In the genomic region with DNA sequence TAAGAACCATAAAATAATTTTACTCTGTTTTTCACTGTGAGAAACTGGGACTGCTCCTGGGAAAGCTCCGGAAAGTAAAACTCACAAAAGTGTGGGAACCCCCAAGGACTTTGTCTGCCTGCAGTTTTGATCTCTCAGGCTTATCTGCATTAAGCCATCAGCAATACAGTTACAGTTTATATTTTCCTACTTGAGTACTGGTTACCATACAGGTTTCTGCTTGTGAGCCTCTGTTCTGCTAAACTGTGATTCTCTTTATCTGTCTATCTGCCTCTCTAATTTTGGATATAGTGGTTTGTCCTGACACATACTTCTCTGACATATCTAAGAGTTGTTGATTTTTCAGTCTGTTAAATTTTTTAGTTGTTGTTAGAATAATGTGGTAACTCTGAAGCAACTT, we compare ENCODE assay signal across 29 cellular contexts. TPM values are rescaled to one million over a fixed set of nuclear protein-coding genes. Genes with fewer than 3 reads are reported as not detected.
"Had no signal": no experiment of that assay in that cellular context is flagged by ENCODE, and none has a peak within 500 bp of the region (broad histone marks: within the 10 kb centered on the region; RNA-seq: fewer than 3 reads in every experiment).

No MANE protein-coding gene starts in this region.

- H3K4me1 Mint-ChIP-seq: activated CD4-positive, alpha-beta memory T cell treated with anti-CD3 and anti-CD28 coated beads, Interleukin-2, amount 10 ng/mL, durations not matched to agents 7 days and 5 days; activated CD4-positive, alpha-beta T cell treated with anti-CD3 and anti-CD28 coated beads, Interleukin-2, amount 10 ng/mL, durations not matched to agents 7 days and 5 days; activated T-helper 17 cell treated with anti-CD3 and anti-CD28 coated beads, Interleukin-2, amount 50 U/mL, for 72 hours had no signal

- H3K27ac Mint-ChIP-seq: activated CD4-positive, alpha-beta memory T cell treated with anti-CD3 and anti-CD28 coated beads, Interleukin-2, amount 10 ng/mL, durations not matched to agents 7 days and 5 days; activated CD4-positive, alpha-beta T cell treated with anti-CD3 and anti-CD28 coated beads, Interleukin-2, amount 10 ng/mL, durations not matched to agents 7 days and 5 days; activated naive CD8-positive, alpha-beta T cell; activated T-cell treated with anti-CD3 and anti-CD28 coated beads, Interleukin-2, amount 50 U/mL, for 24 hours; activated T-helper 17 cell treated with anti-CD3 and anti-CD28 coated beads, Interleukin-2, amount 50 U/mL, for 72 hours; effector memory CD8-positive, alpha-beta T cell had no signal

- H3K36me3 ChIP-seq: brain microvascular endothelial cell, esophagus muscularis mucosa, gastroesophageal sphincter, heart right ventricle had no signal

- H3K4me1 ChIP-seq: esophagus muscularis mucosa, foreskin keratinocyte, gastroesophageal sphincter, heart right ventricle had no signal

- H3K4me3 ChIP-seq: esophagus muscularis mucosa, gastroesophageal sphincter, heart right ventricle had no signal

- DNase-seq: activated CD4-positive, alpha-beta memory T cell treated with anti-CD3 and anti-CD28 coated beads, Interleukin-2, amount 10 ng/mL, durations not matched to agents 7 days and 5 days; activated CD4-positive, alpha-beta T cell treated with anti-CD3 and anti-CD28 coated beads for 1 hour; activated CD4-positive, alpha-beta T cell treated with anti-CD3 and anti-CD28 coated beads for 4 hours; activated CD4-positive, alpha-beta T cell treated with anti-CD3 and anti-CD28 coated beads, Interleukin-2, amount 10 ng/mL, durations not matched to agents 7 days and 5 days; activated CD4-positive, alpha-beta T cell treated with anti-CD3 and anti-CD28 coated beads, Interleukin-2, amount 50 U/mL, for 4 hours; activated CD8-positive, alpha-beta memory T cell treated with anti-CD3 and anti-CD28 coated beads, Interleukin-2, amount 50 U/mL, for 48 hours; activated effector memory CD4-positive, alpha-beta T cell treated with Interleukin-2 at 50 U/mL for 16 hours; activated gamma-delta T cell treated with Interleukin-2 at 50 U/mL for 16 hours; activated naive CD4-positive, alpha-beta T cell treated with anti-CD3 and anti-CD28 coated beads, Interleukin-2, amount 50 U/mL, for 16 hours; activated naive CD4-positive, alpha-beta T cell treated with Interleukin-2 at 50 U/mL for 16 hours; activated T-cell treated with anti-CD3 and anti-CD28 coated beads for 4 hours; activated T-cell treated with anti-CD3 and anti-CD28 coated beads, Interleukin-2, amount 50 U/mL, for 24 hours; amniotic stem cell; anterior cingulate cortex; brain microvascular endothelial cell; caudate nucleus; cortex of kidney; dermis blood vessel endothelial cell; effector CD4-positive, alpha-beta T cell; effector memory CD8-positive, alpha-beta T cell; erythroblast; foreskin keratinocyte; heart right ventricle; T-helper 2 cell had no signal

- H3K9me3 Mint-ChIP-seq: activated CD4-positive, alpha-beta memory T cell treated with anti-CD3 and anti-CD28 coated beads, Interleukin-2, amount 10 ng/mL, durations not matched to agents 7 days and 5 days; activated CD4-positive, alpha-beta T cell treated with anti-CD3 and anti-CD28 coated beads, Interleukin-2, amount 10 ng/mL, durations not matched to agents 7 days and 5 days had no signal

- H3K27me3 ChIP-seq: brain microvascular endothelial cell, esophagus muscularis mucosa, foreskin keratinocyte, gastroesophageal sphincter, heart right ventricle had no signal

- H3K4me3 Mint-ChIP-seq: activated CD4-positive, alpha-beta memory T cell treated with anti-CD3 and anti-CD28 coated beads, Interleukin-2, amount 10 ng/mL, durations not matched to agents 7 days and 5 days; activated CD4-positive, alpha-beta T cell treated with anti-CD3 and anti-CD28 coated beads, Interleukin-2, amount 10 ng/mL, durations not matched to agents 7 days and 5 days; activated naive CD8-positive, alpha-beta T cell; activated T-cell treated with anti-CD3 and anti-CD28 coated beads, Interleukin-2, amount 50 U/mL, for 24 hours; activated T-helper 17 cell treated with anti-CD3 and anti-CD28 coated beads, Interleukin-2, amount 50 U/mL, for 72 hours; effector memory CD8-positive, alpha-beta T cell had no signal

- H3K27me3 Mint-ChIP-seq: activated CD4-positive, alpha-beta memory T cell treated with anti-CD3 and anti-CD28 coated beads, Interleukin-2, amount 10 ng/mL, durations not matched to agents 7 days and 5 days; activated CD4-positive, alpha-beta T cell treated with anti-CD3 and anti-CD28 coated beads, Interleukin-2, amount 10 ng/mL, durations not matched to agents 7 days and 5 days; activated naive CD8-positive, alpha-beta T cell; activated T-cell treated with anti-CD3 and anti-CD28 coated beads, Interleukin-2, amount 50 U/mL, for 24 hours; activated T-helper 17 cell treated with anti-CD3 and anti-CD28 coated beads, Interleukin-2, amount 50 U/mL, for 72 hours; effector memory CD8-positive, alpha-beta T cell had no signal

- H3K36me3 Mint-ChIP-seq: activated naive CD8-positive, alpha-beta T cell had no signal

- H3K27ac ChIP-seq: brain microvascular endothelial cell, esophagus muscularis mucosa, foreskin keratinocyte, gastroesophageal sphincter, heart right ventricle had no signal

- ATAC-seq: activated T-helper 17 cell treated with anti-CD3 and anti-CD28 coated beads, Interleukin-2, amount 50 U/mL, for 72 hours; effector memory CD8-positive, alpha-beta T cell; foreskin keratinocyte; gastroesophageal sphincter; heart right ventricle had no signal

RNA-seq across cellular contexts. Expression of a gene that starts 11.6 kb away (rescaled TPM):
- total RNA-seq: activated CD4-positive, alpha-beta memory T cell treated with anti-CD3 and anti-CD28 coated beads, Interleukin-2, amount 10 ng/mL, durations not matched to agents 7 days and 5 days; activated CD4-positive, alpha-beta T cell treated with anti-CD3 and anti-CD28 coated beads, Interleukin-2, amount 10 ng/mL, durations not matched to agents 7 days and 5 days; activated T-helper 17 cell treated with anti-CD3 and anti-CD28 coated beads, Interleukin-2, amount 50 U/mL, for 72 hours; T-helper 1 cell treated with Interleukin-12 subunit alpha and Interleukin-12 subunit beta and Interleukin-4 antibody, amounts not matched to agents 30 ng/mL and 1 ng/mL, for 36 hours had no signal
